Comparison of ENCODE assay signal across 21 cellular contexts in genomic region chr12:6044082-6044481, GRCh38.
DNase-seq lines count a peak whose midpoint lies in the region; ATAC-seq, FAIRE-seq and TF ChIP-seq lines count a peak whose summit lies in the region.
"Had no signal": no experiment of that assay in that cellular context is flagged by ENCODE, and none has a peak within 500 bp of the region (broad histone marks: within the 10 kb centered on the region; RNA-seq: fewer than 3 reads in every experiment).

No MANE protein-coding gene starts in this region.

- H3K9me3 ChIP-seq in A549 (no peaks in the 10 kb centered on the region), HCT116 (ENCODE audit: control insufficient read depth in 1 of 2, insufficient read depth in 1 of 2, low read depth in 1 of 2, low read length in 2 of 2) (no peaks in the 10 kb centered on the region), keratinocyte (ENCODE audit: control insufficient read depth, low read depth, low read length) (no peaks in the 10 kb centered on the region), upper lobe of left lung (no peaks in the 10 kb centered on the region)
- H3K9me3 ChIP-seq: HAP-1 had no signal

- no peak overlapping the region for H2AFZ ChIP-seq in HCT116 (ENCODE audit: low read depth, low read length, poor library complexity, severe bottlenecking)
- no peak overlapping the region for H2AFZ ChIP-seq in keratinocyte (ENCODE audit: control insufficient read depth, low read length)

- H3K27me3 ChIP-seq in HCT116 (ENCODE audit: insufficient read depth, low read length): no peaks in the 10 kb centered on the region
- no peaks in the 10 kb centered on the region for H3K27me3 ChIP-seq in keratinocyte (ENCODE audit: control insufficient read depth, extremely low read depth, insufficient read depth, low read length)
- no peaks in the 10 kb centered on the region for H3K27me3 ChIP-seq in upper lobe of left lung

- dilution Hi-C loops in keratinocyte (cut with MboI; ENCODE audit: extremely low pct_ligation_motif_present, low sequenced_read_pairs): no loop called here

- CTCF ChIA-PET in A549 (lab: Yijun Ruan, JAX) (interaction anchor here (1.2 to 15.4 kb wide), 3 partner anchors 54 to 240 kb away, joined by 6 to 361 read pairs (median 52); no protein-coding TSS in a partner anchor), HCT116 (lab: Charles Lee) (interaction anchor here (1.2 kb wide), 2 partner anchors 12 to 56 kb away, joined by 3 to 5 read pairs; no protein-coding TSS in a partner anchor), WTC11 (lab: Charles Lee) (no interaction called here)

- RAD21 ChIA-PET in HCT116 (lab: Charles Lee; ENCODE audit: low non-redundant PET in 1 of 2, low total read pairs in 2 of 2, uncharacterized antibody in 2 of 2, unreplicated experiment in 2 of 2): no interaction called here

- H3K36me3 ChIP-seq in HCT116 (ENCODE audit: control insufficient read depth in 1 of 2, insufficient read depth in 2 of 2, low read length in 2 of 2): no peaks in the 10 kb centered on the region
- H3K36me3 ChIP-seq in keratinocyte (ENCODE audit: control insufficient read depth in 2 of 2, extremely low read depth in 1 of 2, insufficient read depth in 2 of 2, low read length in 2 of 2): no peaks in the 10 kb centered on the region
- H3K36me3 ChIP-seq in upper lobe of left lung: peaks cover 0 to 74% (median 2%) of the 10 kb centered on the region in 4 donors
- H3K36me3 ChIP-seq: HAP-1 had no signal

- H4K20me1 ChIP-seq in HCT116 (ENCODE audit: insufficient read depth): no peaks in the 10 kb centered on the region
- H4K20me1 ChIP-seq in keratinocyte (ENCODE audit: control insufficient read depth, extremely low read depth, insufficient read depth, low read length): no peaks in the 10 kb centered on the region

- H3K9me3 Mint-ChIP-seq in WTC11: no peaks in the 10 kb centered on the region
- H3K9me3 Mint-ChIP-seq: CD4-positive, CD25-positive, alpha-beta regulatory T cell; nephron had no signal

- TF ChIP-seq POLR2A in A549 (IDR thresholded peaks at IDR 0.05; ENCODE audit: low read length) (no peak), HCT116 (IDR thresholded peaks at IDR 0.05; ENCODE audit: borderline replicate concordance, extremely low read depth, insufficient read depth, insufficient read length) (no peak), upper lobe of left lung (IDR thresholded peaks at IDR 0.05) (no peak)

- no peak overlapping the region for H3K27ac Mint-ChIP-seq in WTC11
- H3K27ac Mint-ChIP-seq: CD4-positive, CD25-positive, alpha-beta regulatory T cell; nephron had no signal

- H3K4me3 ChIP-seq in A549 (no peak overlapping the region), HCT116 (replicated peaks in 1 of 2; ENCODE audit: low read depth in 1 of 2, low read length in 2 of 2) (no peak overlapping the region), keratinocyte (ENCODE audit: control insufficient read depth in 2 of 3, extremely low read depth in 1 of 3, insufficient read depth in 2 of 3, low read depth in 1 of 3, low read length in 3 of 3) (no peak overlapping the region), upper lobe of left lung (no peak overlapping the region)
- H3K4me3 ChIP-seq: HAP-1 had no signal

- TF ChIP-seq EP300 in A549 (IDR thresholded peaks at IDR 0.05): no peak
- TF ChIP-seq EP300 in upper lobe of left lung (IDR thresholded peaks at IDR 0.05): no peak

- ATAC-seq in A549: no peak
- ATAC-seq in HCT116: no peak
- no peak for ATAC-seq in WTC11
- no peak for ATAC-seq in upper lobe of left lung (ENCODE audit: low FRiP score in 2 of 2)
- ATAC-seq in GM19328 (IDR thresholded peaks at IDR 0.05; ENCODE audit: unreplicated experiment): no peak

- peaks cover 8% of the 10 kb centered on the region for H3K4me1 Mint-ChIP-seq in WTC11

- BruUV-seq in HCT116 (replicated peaks; lab: Mats Ljungman, UMichigan): no TSS peak

- no peaks in the 10 kb centered on the region for H3K9me1 ChIP-seq in keratinocyte (ENCODE audit: control insufficient read depth, extremely low read depth, insufficient read depth, low read length)

- WGBS in A549 (ENCODE audit: missing lambda C conversion rate): 24% methylated on average over 8 of the region's 8 CpGs
- WGBS in upper lobe of left lung, 2 donors: 81 to 88% methylated on average over 6 to 8 of the region's 8 CpGs

- TF ChIP-seq CTCF in A549 (IDR thresholded peaks at IDR 0.05) (no peak), HCT116 (IDR thresholded peaks at IDR 0.05 in 2 of 3, conservative IDR thresholded peaks at IDR 0.05 in 1 of 3; ENCODE audit: borderline replicate concordance in 1 of 3, insufficient read depth in 1 of 3, low read depth in 2 of 3, low read length in 2 of 3) (no peak), keratinocyte (optimal IDR thresholded peaks at IDR 0.05 in 1 of 3, IDR thresholded peaks at IDR 0.05 in 1 of 3, conservative IDR thresholded peaks at IDR 0.05 in 1 of 3; ENCODE audit: extremely low read depth in 1 of 3, insufficient read depth in 2 of 3, low read length in 3 of 3) (no peak), WTC11 (IDR thresholded peaks at IDR 0.05) (no peak), upper lobe of left lung (IDR thresholded peaks at IDR 0.05) (no peak)

- H3K4me3 Mint-ChIP-seq in WTC11: no peak overlapping the region
- H3K4me3 Mint-ChIP-seq: CD4-positive, CD25-positive, alpha-beta regulatory T cell; nephron had no signal

- no peak for DNase-seq in A549 (ENCODE audit: low read depth in 1 of 2, low spot score in 1 of 2)
- no peak for DNase-seq in HCT116 (ENCODE audit: low read depth, low spot score)
- DNase-seq in SK-MEL-5 (ENCODE audit: low read depth, low spot score): peak; percentile 61
- peak; percentile 19 for DNase-seq in keratinocyte (ENCODE audit: low read depth, low spot score)
- no peak for DNase-seq in WTC11 (ENCODE audit: low spot score)
- DNase-seq in NCI-H446 (lab: John Stamatoyannopoulos, UW): no peak
- DNase-seq in upper lobe of left lung: no peak
- DNase-seq: activated CD4-positive, alpha-beta T cell treated with anti-CD3 and anti-CD28 coated beads, Interleukin-2, amount 50 U/mL, for 48 hours; activated naive CD4-positive, alpha-beta T cell; activated T-cell treated with anti-CD3 and anti-CD28 coated beads for 4 hours; CD4-positive, CD25-positive, alpha-beta regulatory T cell; hippocampal formation; KG1; kidney glomerular epithelial cell; NCI-H1105 treated with DMSO at 0.1 percent for 48 hours; stimulated activated CD4-positive, alpha-beta T cell treated with anti-CD3 and anti-CD28 coated beads, Interleukin-12 subunit alpha, Interleukin-12 subunit beta, amount 100 ng/mL, for 4 hours had no signal

- in situ Hi-C loops in SK-MEL-5 (cut with HindIII; ENCODE audit: low pct_unique_long_range_greater_than_20kb, low sequenced_read_pairs): no loop called here

- H3K79me2 ChIP-seq in HCT116 (ENCODE audit: insufficient read depth, low read length) (no peaks in the 10 kb centered on the region), keratinocyte (ENCODE audit: control insufficient read depth, insufficient read depth, low read length) (no peaks in the 10 kb centered on the region)

- no peaks in the 10 kb centered on the region for H3K9me2 ChIP-seq in HCT116 (ENCODE audit: insufficient read depth)

- H3K4me2 ChIP-seq in A549 (peak overlapping the region; percentile 18; the same call in 1 of the 3 replicates), HCT116 (ENCODE audit: low read length) (peak overlapping the region; percentile 34; the same call in 1 of the 2 replicates), keratinocyte (ENCODE audit: control insufficient read depth, extremely low read depth, insufficient read depth, low read depth, low read length) (peak overlapping the region; percentile 30)

- H3K27me3 Mint-ChIP-seq in WTC11 (ENCODE audit: low read depth): peaks cover 6% of the 10 kb centered on the region; the same call in 1 of the 2 replicates
- H3K27me3 Mint-ChIP-seq: CD4-positive, CD25-positive, alpha-beta regulatory T cell had no signal

- POLR2A ChIA-PET in A549 (lab: Yijun Ruan, JAX): no interaction called here
- POLR2A ChIA-PET in HCT116 (lab: Charles Lee): no interaction called here
- POLR2A ChIA-PET in WTC11 (lab: Charles Lee): no interaction called here

- H3K4me1 ChIP-seq in A549: peaks cover 7% of the 10 kb centered on the region; the same call in 2 of the 3 replicates
- peaks cover 4 to 16% of the 10 kb centered on the region in 2 experiments; a peak in 3 of 4 replicates for H3K4me1 ChIP-seq in HCT116 (ENCODE audit: control insufficient read depth in 1 of 2, insufficient read depth in 2 of 2, low read length in 2 of 2)
- peaks cover 16% of the 10 kb centered on the region for H3K4me1 ChIP-seq in keratinocyte (ENCODE audit: control insufficient read depth, extremely low read depth, insufficient read depth, low read length)
- peaks cover 0 to 3% (median 0%) of the 10 kb centered on the region in 4 donors for H3K4me1 ChIP-seq in upper lobe of left lung
- H3K4me1 ChIP-seq: HAP-1 had no signal

- TF ChIP-seq RAD21 in A549 (conservative IDR thresholded peaks at IDR 0.05 in 1 of 2, IDR thresholded peaks at IDR 0.05 in 1 of 2) (no peak), HCT116 (IDR thresholded peaks at IDR 0.05; ENCODE audit: low read depth) (no peak)

- FAIRE-seq in A549 (lab: Jason Lieb, UNC) (no peak), keratinocyte (lab: Jason Lieb, UNC) (peak; percentile 48)
- FAIRE-seq: RCC 7860 had no signal

- H3K27ac ChIP-seq in A549 (no peak overlapping the region), HCT116 (ENCODE audit: low read depth, low read length) (no peak overlapping the region), keratinocyte (ENCODE audit: control insufficient read depth, insufficient read depth, low read length) (no peak overlapping the region), upper lobe of left lung (no peak overlapping the region)
- H3K27ac ChIP-seq: HL-60 had no signal

- H3K36me3 Mint-ChIP-seq in WTC11: no peaks in the 10 kb centered on the region
- H3K36me3 Mint-ChIP-seq: CD4-positive, CD25-positive, alpha-beta regulatory T cell had no signal

- no peak overlapping the region for H3K9ac ChIP-seq in HCT116 (ENCODE audit: low read length)
- no peak overlapping the region for H3K9ac ChIP-seq in keratinocyte (ENCODE audit: control insufficient read depth, extremely low read depth, insufficient read depth, low read length)

- intact Hi-C loops in HCT116 (cut with micrococcal nuclease): no loop called here

TF ChIP-seq in WTC11, 78 proteins besides CTCF, POLR2A, EP300 and RAD21 (continues in another document):
- TF ChIP-seq FOXP4 (CRISPR knock-in tag; IDR thresholded peaks at IDR 0.05): no peak

Comparison
In these comparisons a context has a peak if more than half of its experiments do, and no peak if none do; other contexts are left out.
1. DNase-seq: peak in SK-MEL-5 (single experiment) and keratinocyte (single experiment); none in A549 (0 of 2), HCT116 (single experiment), WTC11 (single experiment), NCI-H446 (0 of 2) and upper lobe of left lung (0 of 2).
2. Peak in every context shown above with its lines, with median percentiles within 50 percentile points of each other: H3K4me2 ChIP-seq.